Comparison of ENCODE assay signal across 8 cellular contexts in genomic region chr10:101161494-101162299, GRCh38. TPM values are rescaled to one million over a fixed set of nuclear protein-coding genes. Genes with fewer than 3 reads are reported as not detected.
DNase-seq lines count a peak whose midpoint lies in the region; ATAC-seq lines count a peak whose summit lies in the region.

No MANE protein-coding gene starts in this region.

- ATAC-seq in GM19455 (IDR thresholded peaks at IDR 0.05; ENCODE audit: unreplicated experiment): no peak

- DNase-seq in AG08395 (ENCODE audit: low spot score) (peak; percentile 90), GM19240 (ENCODE audit: insufficient read length, low spot score) (peak; percentile 75), NCI-H2227 (lab: John Stamatoyannopoulos, UW; ENCODE audit: unreplicated experiment) (peak; percentile 87), cerebellum (ENCODE audit: low spot score) (peak; percentile 77), kidney tubule cell (ENCODE audit: low spot score) (peak; percentile 70)
- peak; percentile 69 for DNase-seq in activated CD4-positive, CD25-positive, alpha-beta regulatory T cell treated with anti-CD3 and anti-CD28 coated beads, Interleukin-2, amount 50 U/mL, for 72 hours
- DNase-seq in stimulated activated CD4-positive, alpha-beta T cell treated with anti-CD3 and anti-CD28 coated beads, Interleukin-2, amount 100 ng/mL, for 24 hours: peak; percentile 70 to 78

RNA-seq across cellular contexts. Expression of gene TLX1, which starts 30.6 kb away (rescaled TPM):
- total RNA-seq in cerebellum: not detected
